ENCODE assay signal across 1 cellular context in the genomic region with DNA sequence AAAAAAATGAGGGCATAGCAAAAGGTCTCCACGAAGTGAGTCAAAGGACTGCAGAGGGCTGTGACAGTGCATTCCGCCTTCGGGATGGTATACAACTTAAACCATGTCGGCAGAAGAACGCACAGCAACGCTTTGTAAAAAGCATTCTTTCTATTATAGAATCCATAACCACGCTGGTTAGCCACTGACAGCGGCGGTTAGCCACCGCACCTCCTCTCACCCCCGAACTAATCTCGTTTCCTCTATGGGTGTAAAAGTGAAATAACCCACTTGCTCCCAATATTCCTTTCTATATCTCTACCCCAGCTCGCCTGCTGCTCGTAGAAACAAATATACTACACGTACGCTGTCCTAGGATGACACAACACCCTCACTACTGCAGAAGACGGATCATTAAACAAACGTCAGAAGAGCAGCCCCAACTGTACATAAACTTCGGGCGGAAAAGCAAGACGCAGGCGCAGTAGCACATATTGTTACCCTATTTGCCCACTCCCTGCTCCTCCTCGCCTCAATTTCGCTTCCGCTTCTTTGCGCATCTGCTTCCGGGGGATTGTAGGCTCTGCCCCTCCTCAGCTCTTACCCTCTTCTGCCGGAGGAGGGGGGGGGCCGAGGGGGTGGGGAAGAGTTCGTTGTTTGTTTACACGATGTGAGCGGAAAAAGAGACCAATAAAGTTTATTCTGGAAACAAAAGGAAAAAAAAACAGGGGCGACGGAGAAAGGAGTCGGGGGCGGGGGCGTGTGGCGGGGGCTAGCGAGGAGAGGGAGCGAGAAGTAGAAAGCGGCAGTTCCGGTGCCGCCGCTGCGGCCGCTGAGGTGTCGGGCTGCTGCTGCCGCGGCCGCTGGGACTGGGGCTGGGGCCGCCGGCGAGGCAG.
A peak's percentile ranks its signal among the peaks of the same experiment; 100 is the strongest.
TF ChIP-seq lines count a peak whose summit lies in the region.

PIK3CA (plus strand) TSS at position 787 of the 875 bp plus-strand sequence. CDS start 50,469 bp downstream, outside the sequence.

TF ChIP-seq in HCT116, 20 proteins besides CTCF, POLR2A, EP300 and RAD21 (continued from another document):
- no peak for TF ChIP-seq REST (IDR thresholded peaks at IDR 0.05; ENCODE audit: low read depth)
- TF ChIP-seq EGR1 (IDR thresholded peaks at IDR 0.05; ENCODE audit: low read depth): peak; percentile 65
- no peak for TF ChIP-seq EZH2phosphoT487 (IDR thresholded peaks at IDR 0.05; ENCODE audit: borderline replicate concordance)
- TF ChIP-seq SP1 (IDR thresholded peaks at IDR 0.05; ENCODE audit: low read depth): peak; percentile 52
- no peak for TF ChIP-seq ZFX (IDR thresholded peaks at IDR 0.05)
- TF ChIP-seq ZBTB33 (IDR thresholded peaks at IDR 0.05; ENCODE audit: extremely low read depth, insufficient replicate concordance, low read length): no peak
- no peak for TF ChIP-seq TCF7L2 (IDR thresholded peaks at IDR 0.05; ENCODE audit: borderline replicate concordance, extremely low read depth, insufficient read depth, insufficient read length)
- TF ChIP-seq JUND (IDR thresholded peaks at IDR 0.05): no peak; the same call in 1 of the 2 replicates
- peak; percentile 64; the same call in 1 of the 2 replicates for TF ChIP-seq POLR2AphosphoS5 (IDR thresholded peaks at IDR 0.05; ENCODE audit: low read depth, low read length)
- TF ChIP-seq YY1 (IDR thresholded peaks at IDR 0.05; ENCODE audit: extremely low read depth, insufficient replicate concordance, low read depth, low read length): peak; percentile 52
- TF ChIP-seq CEBPB (IDR thresholded peaks at IDR 0.05; ENCODE audit: low read depth): no peak
- TF ChIP-seq SIN3A (IDR thresholded peaks at IDR 0.05; ENCODE audit: low read depth): peak; percentile 52; the same call in 1 of the 2 replicates
- TF ChIP-seq, protein P1, sequence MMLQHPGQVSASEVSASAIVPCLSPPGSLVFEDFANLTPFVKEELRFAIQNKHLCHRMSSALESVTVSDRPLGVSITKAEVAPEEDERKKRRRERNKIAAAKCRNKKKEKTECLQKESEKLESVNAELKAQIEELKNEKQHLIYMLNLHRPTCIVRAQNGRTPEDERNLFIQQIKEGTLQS (IDR thresholded peaks at IDR 0.05): no peak
